ENCODE assay signal across 19 cellular contexts in genomic region chr10:102429468-102429867, GRCh38. TPM values are rescaled to one million over a fixed set of nuclear protein-coding genes. Genes with fewer than 3 reads are reported as not detected.
A peak's percentile ranks its signal among the peaks of the same experiment; 100 is the strongest.
DNase-seq lines count a peak whose midpoint lies in the region; TF ChIP-seq lines count a peak whose summit lies in the region.
"Had no signal": no experiment of that assay in that cellular context is flagged by ENCODE, and none has a peak within 500 bp of the region (broad histone marks: within the 10 kb centered on the region; RNA-seq: fewer than 3 reads in every experiment).

No MANE protein-coding gene starts in this region.

- H3K4me3 ChIP-seq in HEK293 (ENCODE audit: low read depth, low read length) (no peak overlapping the region), hepatocyte (no peak overlapping the region)
- H3K4me3 ChIP-seq: A549, HAP-1 had no signal

- POLR2A ChIA-PET in HEK293 (lab: Yijun Ruan, JAX), result interaction anchor here (0.8 to 1.0 kb wide), 2 partner anchors 9 to 32 kb away, joined by 5 to 7 read pairs; no protein-coding TSS in a partner anchor

- no peak overlapping the region for H2AFZ ChIP-seq in hepatocyte

- H4K20me1 ChIP-seq in hepatocyte (ENCODE audit: insufficient read depth, poor library complexity, severe bottlenecking), result no peaks in the 10 kb centered on the region

- no peaks in the 10 kb centered on the region for H3K9me3 Mint-ChIP-seq in activated T-cell treated with anti-CD3 and anti-CD28 coated beads, Interleukin-2, amount 50 U/mL, for 24 hours
- H3K9me3 Mint-ChIP-seq: CD4-positive, alpha-beta memory T cell had no signal

- CTCF ChIA-PET in HEK293 (lab: Yijun Ruan, JAX), result interaction anchor here (1.3 kb wide), 1 partner anchor 30 kb away, joined by 4 read pairs; no protein-coding TSS in a partner anchor

- H3K27ac ChIP-seq in HEK293 (ENCODE audit: extremely low read depth, low read depth, low read length) (no peak overlapping the region), hepatocyte (no peak overlapping the region)
- H3K27ac ChIP-seq: A549, C4-2B, HL-60 had no signal

- no peaks in the 10 kb centered on the region for H3K27me3 Mint-ChIP-seq in activated T-cell treated with anti-CD3 and anti-CD28 coated beads, Interleukin-2, amount 50 U/mL, for 24 hours
- H3K27me3 Mint-ChIP-seq: CD4-positive, alpha-beta memory T cell had no signal

- H3K36me3 ChIP-seq in HEK293 (ENCODE audit: control insufficient read depth in 2 of 2, insufficient read depth in 1 of 2, low read length in 2 of 2) (peaks cover 0 to 14% of the 10 kb centered on the region in 2 experiments; a peak in 1 of 3 replicates), hepatocyte (replicated peaks; ENCODE audit: insufficient read depth, low read depth) (no peaks in the 10 kb centered on the region)

- H3K4me3 Mint-ChIP-seq in activated T-cell treated with anti-CD3 and anti-CD28 coated beads, Interleukin-2, amount 50 U/mL, for 24 hours, result no peak overlapping the region
- H3K4me3 Mint-ChIP-seq: CD4-positive, alpha-beta memory T cell had no signal

- WGBS in hepatocyte (ENCODE audit: low lambda C conversion rate, missing lambda C conversion rate), result 87% methylated on average over 8 of the region's 8 CpGs

- H3K79me2 ChIP-seq in hepatocyte, result peaks cover 20% of the 10 kb centered on the region

- H3K27me3 ChIP-seq in hepatocyte, result no peaks in the 10 kb centered on the region

- H3K27ac Mint-ChIP-seq in activated T-cell treated with anti-CD3 and anti-CD28 coated beads, Interleukin-2, amount 50 U/mL, for 24 hours, result no peak overlapping the region
- H3K27ac Mint-ChIP-seq: CD4-positive, alpha-beta memory T cell had no signal

- H3K4me1 Mint-ChIP-seq in activated T-cell treated with anti-CD3 and anti-CD28 coated beads, Interleukin-2, amount 50 U/mL, for 24 hours (ENCODE audit: low read depth), result peaks cover 42% of the 10 kb centered on the region

- H3K9me3 ChIP-seq in HEK293 (ENCODE audit: control insufficient read depth, insufficient read depth, low read depth, low read length) (no peaks in the 10 kb centered on the region), hepatocyte (ENCODE audit: low read depth) (no peaks in the 10 kb centered on the region)
- H3K9me3 ChIP-seq: A549, HAP-1 had no signal

- no peaks in the 10 kb centered on the region for H3K9me2 ChIP-seq in hepatocyte (replicated peaks; ENCODE audit: insufficient read depth)

- peak; percentile 58 for DNase-seq in ELF-1 (ENCODE audit: low read depth, low spot score)
- peak; percentile 3 for DNase-seq in hepatocyte (ENCODE audit: low spot score)
- no peak for DNase-seq in KG1 (lab: John Stamatoyannopoulos, UW)
- no peak for DNase-seq in activated T-cell treated with anti-CD3 and anti-CD28 coated beads, Interleukin-2, amount 50 U/mL, for 24 hours
- no peak for DNase-seq in MV-4-11 (lab: John Stamatoyannopoulos, UW)
- DNase-seq: AML-193; CD4-positive, alpha-beta memory T cell; DMS153; DND-41; EL; GOT3; Karpas-422 had no signal

- H3K4me2 ChIP-seq in hepatocyte, result no peak overlapping the region
- H3K4me2 ChIP-seq: A549 had no signal

- no peak for TF ChIP-seq CTCF in HEK293 (tag by site-specific recombination; IDR thresholded peaks at IDR 0.05)
- TF ChIP-seq CTCF in hepatocyte (IDR thresholded peaks at IDR 0.05; ENCODE audit: poor library complexity), result no peak

- H3K4me1 ChIP-seq in HEK293 (ENCODE audit: control insufficient read depth, insufficient read depth, low read length) (peaks cover 3% of the 10 kb centered on the region; the same call in 1 of the 2 replicates), hepatocyte (ENCODE audit: insufficient read depth) (peaks cover 9% of the 10 kb centered on the region)
- H3K4me1 ChIP-seq: HAP-1 had no signal

- H3K36me3 Mint-ChIP-seq in activated T-cell treated with anti-CD3 and anti-CD28 coated beads, Interleukin-2, amount 50 U/mL, for 24 hours (ENCODE audit: low read depth), result peaks cover 34% of the 10 kb centered on the region

TF ChIP-seq in HEK293, 187 proteins besides CTCF, POLR2A, EP300 and RAD21:
- TF ChIP-seq ZNF311 (tag by site-specific recombination; IDR thresholded peaks at IDR 0.05; ENCODE audit: borderline replicate concordance), result no peak
- no peak for TF ChIP-seq ZNF202 (tag by site-specific recombination; IDR thresholded peaks at IDR 0.05; ENCODE audit: borderline replicate concordance)
- 0 out of 2 replicates have a peak, but pooled peaks have one; percentile 12 for TF ChIP-seq ZNF140 (tag by site-specific recombination; IDR thresholded peaks at IDR 0.05)
- 0 out of 2 replicates have a peak, but pooled peaks have one; percentile 26 for TF ChIP-seq PRDM10 (tag by site-specific recombination; IDR thresholded peaks at IDR 0.05)
- no peak for TF ChIP-seq ZNF629 (tag by site-specific recombination; IDR thresholded peaks at IDR 0.05)
- no peak for TF ChIP-seq ZNF658 (tag by site-specific recombination; IDR thresholded peaks at IDR 0.05)

RNA-seq across cellular contexts. Expression of gene CUEDC2, which starts 2.9 kb away (rescaled TPM):
- 37.9 and 45.4 TPM in 2 replicates for total RNA-seq in hepatocyte
- 77.9 and 79.9 TPM in 2 replicates for polyA plus RNA-seq in hepatocyte

RNA-seq across cellular contexts. Expression of gene FBXL15, which starts 8.8 kb away (rescaled TPM):
- total RNA-seq in hepatocyte, result 16.3 and 25.0 TPM in 2 replicates
- polyA plus RNA-seq in hepatocyte, result 42.3 and 47.4 TPM in 2 replicates

RNA-seq across cellular contexts. Expression of gene PSD, which starts 10.9 kb away (rescaled TPM):
- 9.9 and 13.1 TPM in 2 replicates for total RNA-seq in hepatocyte
- polyA plus RNA-seq in hepatocyte, result 20.1 and 21.5 TPM in 2 replicates
- total RNA-seq: HT1080 had no signal

RNA-seq across cellular contexts. Expression of gene C10orf95, which starts 21.9 kb away (rescaled TPM):
- total RNA-seq in hepatocyte, result 5.6 and 7.7 TPM in 2 replicates
- 5.2 and 8.3 TPM in 2 replicates for polyA plus RNA-seq in hepatocyte
- polyA plus RNA-seq: BJ had no signal

RNA-seq across cellular contexts. Expression of gene NFKB2, which starts 34.0 kb away (rescaled TPM):
- total RNA-seq in hepatocyte, result 13.0 and 23.2 TPM in 2 replicates
- 27.4 and 29.6 TPM in 2 replicates for polyA plus RNA-seq in hepatocyte

Comparison
In these comparisons a context has a peak if more than half of its experiments do, and no peak if none do; other contexts are left out.
1. DNase-seq: peak in ELF-1 (single experiment) and hepatocyte (single experiment); none in KG1 (single experiment), activated T-cell treated with anti-CD3 and anti-CD28 coated beads, Interleukin-2, amount 50 U/mL, for 24 hours (single experiment) and MV-4-11 (single experiment).